Comparison of ENCODE assay signal across 1 cellular context in the genomic region with DNA sequence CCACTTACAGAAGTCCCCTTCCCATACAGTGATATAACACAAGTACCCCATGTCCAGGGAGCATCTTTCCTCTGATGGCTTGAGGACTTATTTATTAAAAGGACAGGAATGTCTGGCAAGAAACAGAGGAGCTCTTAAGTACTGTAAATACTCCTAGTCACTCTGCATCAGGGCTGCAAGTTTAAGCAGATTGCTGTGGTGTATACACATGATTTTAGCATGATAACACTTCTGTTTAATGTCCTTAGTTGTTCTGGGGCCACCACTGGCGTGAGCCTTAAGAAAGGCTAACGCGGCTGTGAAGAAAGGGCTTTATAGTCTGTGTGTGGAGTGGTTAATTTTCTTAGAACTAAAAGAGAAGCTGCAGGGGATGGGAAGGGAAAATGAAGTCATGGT.
TF ChIP-seq lines count a peak whose summit lies in the region.

No MANE protein-coding gene starts in this region.

TF ChIP-seq in K562, 482 proteins besides CTCF, POLR2A, EP300 and RAD21 (continued from another document):
- TF ChIP-seq MYC (IDR thresholded peaks at IDR 0.05; ENCODE audit: low read depth, low read length) (no peak), MYC (CRISPR knock-in tag; IDR thresholded peaks at IDR 0.05; ENCODE audit: borderline replicate concordance, low read depth) (no peak)
- TF ChIP-seq, protein P1, sequence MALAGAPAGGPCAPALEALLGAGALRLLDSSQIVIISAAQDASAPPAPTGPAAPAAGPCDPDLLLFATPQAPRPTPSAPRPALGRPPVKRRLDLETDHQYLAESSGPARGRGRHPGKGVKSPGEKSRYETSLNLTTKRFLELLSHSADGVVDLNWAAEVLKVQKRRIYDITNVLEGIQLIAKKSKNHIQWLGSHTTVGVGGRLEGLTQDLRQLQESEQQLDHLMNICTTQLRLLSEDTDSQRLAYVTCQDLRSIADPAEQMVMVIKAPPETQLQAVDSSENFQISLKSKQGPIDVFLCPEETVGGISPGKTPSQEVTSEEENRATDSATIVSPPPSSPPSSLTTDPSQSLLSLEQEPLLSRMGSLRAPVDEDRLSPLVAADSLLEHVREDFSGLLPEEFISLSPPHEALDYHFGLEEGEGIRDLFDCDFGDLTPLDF (CRISPR knock-in tag; IDR thresholded peaks at IDR 0.05): no peak
TF ChIP-seq in K562: peak in this region for 0.
